ENCODE assay signal across 11 cellular contexts in genomic region chr6:51934098-51934497, GRCh38.
DNase-seq lines count a peak whose midpoint lies in the region; ATAC-seq, FAIRE-seq and TF ChIP-seq lines count a peak whose summit lies in the region.
"Had no signal": no experiment of that assay in that cellular context is flagged by ENCODE, and none has a peak within 500 bp of the region (broad histone marks: within the 10 kb centered on the region; RNA-seq: fewer than 3 reads in every experiment).

No MANE protein-coding gene starts in this region.

- CTCF ChIA-PET in CD8-positive, alpha-beta T cell (lab: Charles Lee), result no interaction called here

- ATAC-seq in HG03378 (IDR thresholded peaks at IDR 0.05; ENCODE audit: unreplicated experiment), result no peak
- no peak for ATAC-seq in CD8-positive, alpha-beta T cell
- ATAC-seq: activated T-helper 17 cell treated with anti-CD3 and anti-CD28 coated beads, Interleukin-2, amount 50 U/mL, for 72 hours; natural killer cell treated with Interleukin-12 subunit alpha and Interleukin-12 subunit beta and Interleukin-15 and Interleukin-18, amount 100 ng/mL, for 72 hours had no signal

- POLR2A ChIA-PET in CD8-positive, alpha-beta T cell (lab: Charles Lee), result no interaction called here

- no peaks in the 10 kb centered on the region for H3K9me3 Mint-ChIP-seq in CD8-positive, alpha-beta T cell
- H3K9me3 Mint-ChIP-seq: activated T-helper 17 cell treated with anti-CD3 and anti-CD28 coated beads, Interleukin-2, amount 50 U/mL, for 72 hours; natural killer cell treated with Interleukin-12 subunit alpha and Interleukin-12 subunit beta and Interleukin-15 and Interleukin-18, amount 100 ng/mL, for 72 hours had no signal

- intact Hi-C loops in CD8-positive, alpha-beta T cell (cut with DNase I, micrococcal nuclease), result no loop called here

- no peaks in the 10 kb centered on the region for H3K4me1 ChIP-seq in CD8-positive, alpha-beta T cell (ENCODE audit: insufficient read depth, low read length)

- H3K27ac Mint-ChIP-seq in CD8-positive, alpha-beta T cell, result no peak overlapping the region
- H3K27ac Mint-ChIP-seq: activated T-helper 17 cell treated with anti-CD3 and anti-CD28 coated beads, Interleukin-2, amount 50 U/mL, for 72 hours; natural killer cell treated with Interleukin-12 subunit alpha and Interleukin-12 subunit beta and Interleukin-15 and Interleukin-18, amount 100 ng/mL, for 72 hours had no signal

- H3K4me3 Mint-ChIP-seq in CD8-positive, alpha-beta T cell, result no peak overlapping the region
- H3K4me3 Mint-ChIP-seq: activated T-helper 17 cell treated with anti-CD3 and anti-CD28 coated beads, Interleukin-2, amount 50 U/mL, for 72 hours; natural killer cell treated with Interleukin-12 subunit alpha and Interleukin-12 subunit beta and Interleukin-15 and Interleukin-18, amount 100 ng/mL, for 72 hours had no signal

- H3K27me3 ChIP-seq in CD8-positive, alpha-beta T cell (ENCODE audit: insufficient read depth, low read length), result no peaks in the 10 kb centered on the region

- no peak overlapping the region for H3K4me3 ChIP-seq in CD8-positive, alpha-beta T cell (ENCODE audit: low read depth, low read length)

- TF ChIP-seq CTCF in D721Med (IDR thresholded peaks at IDR 0.05; ENCODE audit: insufficient read depth, missing control alignments), result peak; percentile 26
- no peak for TF ChIP-seq CTCF in CD8-positive, alpha-beta T cell (IDR thresholded peaks at IDR 0.05)

- no peaks in the 10 kb centered on the region for H3K9me3 ChIP-seq in CD8-positive, alpha-beta T cell (ENCODE audit: low read length)

- no peak for TF ChIP-seq POLR2A in H54 (IDR thresholded peaks at IDR 0.05; ENCODE audit: low read depth, low read length)

- H3K27me3 Mint-ChIP-seq in CD8-positive, alpha-beta T cell (ENCODE audit: low read depth), result peaks cover 3% of the 10 kb centered on the region

- FAIRE-seq in D721Med (lab: Jason Lieb, UNC), result no peak
- FAIRE-seq in H54 (lab: Jason Lieb, UNC), result no peak

- H3K36me3 Mint-ChIP-seq in CD8-positive, alpha-beta T cell, result no peaks in the 10 kb centered on the region
- H3K36me3 Mint-ChIP-seq: natural killer cell treated with Interleukin-12 subunit alpha and Interleukin-12 subunit beta and Interleukin-15 and Interleukin-18, amount 100 ng/mL, for 72 hours had no signal

- no peak overlapping the region for H3K27ac ChIP-seq in CD8-positive, alpha-beta T cell (ENCODE audit: low read depth, low read length)
- H3K27ac ChIP-seq: epithelial cell of prostate had no signal

- H3K4me1 Mint-ChIP-seq in CD8-positive, alpha-beta T cell (ENCODE audit: low read depth), result no peaks in the 10 kb centered on the region
- H3K4me1 Mint-ChIP-seq: activated T-helper 17 cell treated with anti-CD3 and anti-CD28 coated beads, Interleukin-2, amount 50 U/mL, for 72 hours had no signal

- DNase-seq in D721Med (ENCODE audit: insufficient read length, low spot score) (no peak), H54 (ENCODE audit: insufficient read length, low spot score) (peak; percentile 12), NCI-H748 treated with DMSO at 0.1 percent for 48 hours (lab: John Stamatoyannopoulos, UW) (peak; percentile 20), germinal center (ENCODE audit: low spot score) (peak; percentile 8), epidermal melanocyte (ENCODE audit: insufficient read length, low spot score) (no peak), NCI-H2227 treated with DMSO at 0.1 percent for 48 hours (lab: John Stamatoyannopoulos, UW) (no peak)
- no peak for DNase-seq in CD8-positive, alpha-beta T cell

- no peaks in the 10 kb centered on the region for H3K36me3 ChIP-seq in CD8-positive, alpha-beta T cell (ENCODE audit: insufficient read depth, low read length)

Comparison
In these comparisons a context has a peak if more than half of its experiments do, and no peak if none do; other contexts are left out.
1. DNase-seq: peak in H54 (single experiment), NCI-H748 treated with DMSO at 0.1 percent for 48 hours (single experiment) and germinal center (single experiment); none in D721Med (single experiment), CD8-positive, alpha-beta T cell (0 of 7), epidermal melanocyte (single experiment) and NCI-H2227 treated with DMSO at 0.1 percent for 48 hours (single experiment).